19 cellular contexts compared by ENCODE assay signal in genomic region chr1:10601342-10602060, GRCh38.
"Had no signal": no experiment of that assay in that cellular context is flagged by ENCODE, and none has a peak within 500 bp of the region (broad histone marks: within the 10 kb centered on the region; RNA-seq: fewer than 3 reads in every experiment).

No MANE protein-coding gene starts in this region.

- H3K27me3 Mint-ChIP-seq: activated naive CD8-positive, alpha-beta T cell treated with anti-CD3 and anti-CD28 coated beads, Interleukin-2, amount 50 U/mL, for 24 hours; activated T-helper 17 cell treated with anti-CD3 and anti-CD28 coated beads, Interleukin-2, amount 50 U/mL, for 72 hours; dendritic cell treated with granulocyte-macrophage colony-stimulating factor and Interleukin-4, amounts not matched to agents 40 ng/mL and 50 ng/mL, for 4 days; effector memory CD8-positive, alpha-beta T cell had no signal

- H3K4me1 Mint-ChIP-seq: activated naive CD8-positive, alpha-beta T cell treated with anti-CD3 and anti-CD28 coated beads, Interleukin-2, amount 50 U/mL, for 24 hours; activated T-helper 17 cell treated with anti-CD3 and anti-CD28 coated beads, Interleukin-2, amount 50 U/mL, for 72 hours had no signal

- H3K27ac ChIP-seq: ascending aorta, foreskin keratinocyte, pancreas had no signal

- H3K27me3 ChIP-seq: ascending aorta, foreskin keratinocyte, pancreas had no signal

- H3K4me3 ChIP-seq: ascending aorta, pancreas had no signal

- H3K27ac Mint-ChIP-seq: activated naive CD8-positive, alpha-beta T cell treated with anti-CD3 and anti-CD28 coated beads, Interleukin-2, amount 50 U/mL, for 24 hours; activated T-helper 17 cell treated with anti-CD3 and anti-CD28 coated beads, Interleukin-2, amount 50 U/mL, for 72 hours; dendritic cell treated with granulocyte-macrophage colony-stimulating factor and Interleukin-4, amounts not matched to agents 40 ng/mL and 50 ng/mL, for 4 days; mesothelial cell of epicardium; type B pancreatic cell had no signal

- ATAC-seq: activated naive CD8-positive, alpha-beta T cell treated with anti-CD3 and anti-CD28 coated beads, Interleukin-2, amount 50 U/mL, for 24 hours; activated T-helper 17 cell treated with anti-CD3 and anti-CD28 coated beads, Interleukin-2, amount 50 U/mL, for 72 hours; effector memory CD8-positive, alpha-beta T cell; foreskin keratinocyte; stimulated activated naive CD8-positive, alpha-beta T cell treated with anti-CD3 and anti-CD28 coated beads, Interleukin-15, Interleukin-2, amounts not matched to agents 100 U/mL and 50 U/mL, for 24 hours had no signal

- H3K9me3 ChIP-seq: ascending aorta, pancreas had no signal

- H3K9me3 Mint-ChIP-seq: activated naive CD8-positive, alpha-beta T cell treated with anti-CD3 and anti-CD28 coated beads, Interleukin-2, amount 50 U/mL, for 24 hours; activated T-helper 17 cell treated with anti-CD3 and anti-CD28 coated beads, Interleukin-2, amount 50 U/mL, for 72 hours; dendritic cell treated with granulocyte-macrophage colony-stimulating factor and Interleukin-4, amounts not matched to agents 40 ng/mL and 50 ng/mL, for 4 days; effector memory CD8-positive, alpha-beta T cell; mesothelial cell of epicardium; type B pancreatic cell had no signal

- H3K36me3 ChIP-seq: pancreas had no signal

- H3K4me3 Mint-ChIP-seq: activated naive CD8-positive, alpha-beta T cell treated with anti-CD3 and anti-CD28 coated beads, Interleukin-2, amount 50 U/mL, for 24 hours; activated T-helper 17 cell treated with anti-CD3 and anti-CD28 coated beads, Interleukin-2, amount 50 U/mL, for 72 hours; dendritic cell treated with granulocyte-macrophage colony-stimulating factor and Interleukin-4, amounts not matched to agents 40 ng/mL and 50 ng/mL, for 4 days; effector memory CD8-positive, alpha-beta T cell; mesothelial cell of epicardium; type B pancreatic cell had no signal

- DNase-seq: activated CD4-positive, alpha-beta T cell treated with anti-CD3 and anti-CD28 coated beads for 1 hour; activated CD4-positive, alpha-beta T cell treated with anti-CD3 and anti-CD28 coated beads, Interleukin-2, amount 50 U/mL, for 4 hours; activated naive CD4-positive, alpha-beta T cell treated with Interleukin-2 at 50 U/mL for 16 hours; activated naive CD8-positive, alpha-beta T cell treated with anti-CD3 and anti-CD28 coated beads, Interleukin-2, amount 50 U/mL, for 24 hours; effector memory CD8-positive, alpha-beta T cell; foreskin keratinocyte; glutamatergic neuron; hypothalamus; pancreas; stimulated activated CD4-positive, alpha-beta T cell treated with anti-CD3 and anti-CD28 coated beads, Interleukin-15, amount 100 ng/mL, for 24 hours; stimulated activated CD4-positive, alpha-beta T cell treated with anti-CD3 and anti-CD28 coated beads, Interleukin-4, amount 100 ng/mL, for 24 hours; stimulated activated naive CD8-positive, alpha-beta T cell treated with anti-CD3 and anti-CD28 coated beads, Interleukin-15, Interleukin-2, amounts not matched to agents 100 U/mL and 50 U/mL, for 24 hours; T1000 had no signal

- FAIRE-seq: bronchial epithelial cell, pancreas had no signal
